Comparison of ENCODE assay signal across 19 cellular contexts in genomic region chr6:44284867-44285266, GRCh38. TPM values are rescaled to one million over a fixed set of nuclear protein-coding genes. Genes with fewer than 3 reads are reported as not detected.
DNase-seq lines count a peak whose midpoint lies in the region; ATAC-seq and TF ChIP-seq lines count a peak whose summit lies in the region.
"Had no signal": no experiment of that assay in that cellular context is flagged by ENCODE, and none has a peak within 500 bp of the region (broad histone marks: within the 10 kb centered on the region; RNA-seq: fewer than 3 reads in every experiment).

No MANE protein-coding gene starts in this region.

- H3K36me3 Mint-ChIP-seq in stimulated activated naive B cell treated with anti-CD40 and anti-IgM and Interleukin-4, amounts not matched to agents 10 μg/mL and 1 μg/mL and 100 μg/mL, for 72 hours = no peaks in the 10 kb centered on the region
- H3K36me3 Mint-ChIP-seq: CD14-positive monocyte had no signal

- peaks cover 0 to 20% (median 0%) of the 10 kb centered on the region in 45 donors for H3K27me3 ChIP-seq in dorsolateral prefrontal cortex
- H3K27me3 ChIP-seq: BE2C had no signal

- peak overlapping the region in 56 of 59 donors; percentile 4 to 96 (median 70) for H3K27ac ChIP-seq in dorsolateral prefrontal cortex
- H3K27ac ChIP-seq: 22Rv1; A549; BLaER1 treated with 17β-estradiol and CSF1 and Interleukin-3, amounts not matched to agents 10 nM and 100 nM had no signal

- intact Hi-C loops in dorsolateral prefrontal cortex (cut with DNase I) = no loop called here

- no peak overlapping the region for H3K4me3 ChIP-seq in dorsolateral prefrontal cortex
- H3K4me3 ChIP-seq: A549; BLaER1 treated with 17β-estradiol and CSF1 and Interleukin-3, amounts not matched to agents 10 nM and 100 nM; HAP-1 had no signal

- no peak overlapping the region for H3K4me3 Mint-ChIP-seq in stimulated activated naive B cell treated with anti-CD40 and anti-IgM and Interleukin-4, amounts not matched to agents 10 μg/mL and 1 μg/mL and 100 μg/mL, for 72 hours
- H3K4me3 Mint-ChIP-seq: CD4-positive, alpha-beta T cell; CD8-positive, alpha-beta memory T cell; HFFc6 had no signal

- H3K27ac Mint-ChIP-seq in stimulated activated naive B cell treated with anti-CD40 and anti-IgM and Interleukin-4, amounts not matched to agents 10 μg/mL and 1 μg/mL and 100 μg/mL, for 72 hours = no peak overlapping the region
- H3K27ac Mint-ChIP-seq: CD4-positive, alpha-beta T cell; CD8-positive, alpha-beta memory T cell; HFFc6 had no signal

- peaks cover 0 to 3% of the 10 kb centered on the region in 2 donors for H3K4me1 Mint-ChIP-seq in stimulated activated naive B cell treated with anti-CD40 and anti-IgM and Interleukin-4, amounts not matched to agents 10 μg/mL and 1 μg/mL and 100 μg/mL, for 72 hours
- H3K4me1 Mint-ChIP-seq: CD8-positive, alpha-beta memory T cell had no signal

- peaks cover 49 to 65% of the 10 kb centered on the region in 2 donors for H3K27me3 Mint-ChIP-seq in stimulated activated naive B cell treated with anti-CD40 and anti-IgM and Interleukin-4, amounts not matched to agents 10 μg/mL and 1 μg/mL and 100 μg/mL, for 72 hours

- in situ Hi-C loops in G401 (cut with HindIII; ENCODE audit: low sequenced_read_pairs) = no loop called here

- H3K9me3 Mint-ChIP-seq in stimulated activated naive B cell treated with anti-CD40 and anti-IgM and Interleukin-4, amounts not matched to agents 10 μg/mL and 1 μg/mL and 100 μg/mL, for 72 hours = no peaks in the 10 kb centered on the region
- H3K9me3 Mint-ChIP-seq: CD4-positive, alpha-beta T cell; CD8-positive, alpha-beta memory T cell; HFFc6 had no signal

- ATAC-seq in stimulated activated naive B cell treated with anti-CD40 and anti-IgM and Interleukin-4, amounts not matched to agents 10 μg/mL and 1 μg/mL and 100 μg/mL, for 72 hours (replicated peaks) = no peak

- TF ChIP-seq CTCF in dorsolateral prefrontal cortex (IDR thresholded peaks at IDR 0.05 in 54 of 56, conservative IDR thresholded peaks at IDR 0.05 in 2 of 56; ENCODE audit: low read depth in 1 of 56, partially characterized antibody in 56 of 56) = no peak

- peak; percentile 77 for DNase-seq in G401 (ENCODE audit: low spot score)
- peak; percentile 69 for DNase-seq in cerebellar cortex (ENCODE audit: low spot score)
- DNase-seq in dorsolateral prefrontal cortex = no peak
- no peak for DNase-seq in stimulated activated naive B cell treated with anti-CD40 and anti-IgM and Interleukin-4, amounts not matched to agents 10 μg/mL and 1 μg/mL and 100 μg/mL, for 72 hours
- no peak for DNase-seq in activated CD4-positive, alpha-beta T cell treated with anti-CD3 and anti-CD28 coated beads for 48 hours
- DNase-seq in 8988T = no peak
- DNase-seq: BE2C; CD4-positive, alpha-beta T cell; CD8-positive, alpha-beta memory T cell; DMS 273 treated with DMSO at 0.1 percent for 48 hours; DMS79; EL; GOT3; HFFc6 had no signal

RNA-seq across cellular contexts. Expression of gene TMEM151B, which starts 14.6 kb away (rescaled TPM):
- total RNA-seq in G401 (2014; rRNA removed; shearing (Covaris generic)) = 14.3 and 14.6 TPM in 2 replicates
- total RNA-seq in dorsolateral prefrontal cortex = 100 to 1,000 TPM in 60 of 120 experiments, 10 to 100 TPM in 60; 28.3 to 159 (median 100) TPM
- total RNA-seq: CD4-positive, alpha-beta T cell; CD8-positive, alpha-beta memory T cell; HFFc6 had no signal

RNA-seq across cellular contexts. Expression of gene NFKBIE, which starts 19.5 kb away (rescaled TPM):
- 27.7 and 58.6 TPM in 2 replicates for total RNA-seq in G401 (2014; rRNA removed; shearing (Covaris generic))
- 10 to 100 TPM in 13 of 120 experiments, 1 to 10 TPM in 107; 2.9 to 14.4 (median 7.5) TPM for total RNA-seq in dorsolateral prefrontal cortex

RNA-seq across cellular contexts. Expression of gene SLC35B2, which starts 27.5 kb away (rescaled TPM):
- total RNA-seq in G401 (2014; rRNA removed; shearing (Covaris generic)) = 73.4 and 80.4 TPM in 2 replicates
- total RNA-seq in dorsolateral prefrontal cortex = 10 to 100 TPM in 119 of 120 experiments, 1 to 10 TPM in 1; 9.6 to 55.6 (median 23.9) TPM

RNA-seq across cellular contexts. Expression of gene AARS2, which starts 28.3 kb away (rescaled TPM):
- total RNA-seq in G401 (2014; rRNA removed; shearing (Covaris generic)) = 33.8 and 41.5 TPM in 2 replicates
- total RNA-seq in dorsolateral prefrontal cortex = 10 to 100 TPM; 11.9 to 24.4 (median 16.4) TPM

RNA-seq across cellular contexts. Expression of gene HSP90AB1, which starts 38.0 kb away (rescaled TPM):
- total RNA-seq in G401 (2014; rRNA removed; shearing (Covaris generic)) = 1,050 and 1,370 TPM in 2 replicates
- 1,000 to 10,000 TPM in 53 of 120 experiments, 100 to 1,000 TPM in 67; 482 to 1,543 (median 963) TPM for total RNA-seq in dorsolateral prefrontal cortex

Comparison
In these comparisons a context has a peak if more than half of its experiments do, and no peak if none do; other contexts are left out.
1. DNase-seq: peak in G401 (single experiment) and cerebellar cortex (single experiment); none in dorsolateral prefrontal cortex (0 of 10), stimulated activated naive B cell treated with anti-CD40 and anti-IgM and Interleukin-4, amounts not matched to agents 10 μg/mL and 1 μg/mL and 100 μg/mL, for 72 hours (single experiment), activated CD4-positive, alpha-beta T cell treated with anti-CD3 and anti-CD28 coated beads for 48 hours (single experiment) and 8988T (single experiment).